Comparison of ENCODE assay signal across 11 cellular contexts in the genomic region with DNA sequence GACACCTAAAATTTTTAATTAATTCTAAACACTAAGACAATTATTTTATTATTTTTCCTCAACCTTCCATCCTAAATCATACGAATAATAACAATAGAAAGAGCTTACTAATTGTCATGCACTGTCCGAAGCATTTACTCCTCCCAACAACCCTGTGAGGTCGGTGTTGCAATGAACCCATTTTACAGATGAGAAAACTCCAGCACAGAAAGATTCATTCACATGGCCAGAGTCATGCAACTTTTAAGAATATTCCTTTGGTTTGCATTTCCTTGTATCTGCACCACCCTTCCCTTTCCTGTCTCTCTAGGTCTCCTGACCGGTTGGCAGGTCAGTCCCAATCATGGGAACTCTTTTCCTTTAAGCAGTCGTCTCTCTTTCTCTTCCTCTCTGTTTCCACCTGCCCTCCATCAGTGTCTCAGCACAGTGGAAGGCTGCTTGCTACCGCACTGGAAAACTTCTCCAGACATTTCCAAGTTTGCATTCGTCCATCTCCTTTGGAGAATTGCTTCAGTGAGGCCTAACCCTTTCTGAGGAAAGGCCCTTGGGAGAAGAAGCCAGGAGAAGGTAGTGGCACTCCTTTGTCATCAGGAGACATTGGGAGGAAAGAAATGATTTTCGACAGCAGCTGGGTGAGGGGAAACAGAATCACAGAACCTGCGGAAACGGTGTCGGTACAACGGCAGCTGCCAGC. TPM values are rescaled to one million over a fixed set of nuclear protein-coding genes. Genes with fewer than 3 reads are reported as not detected.
DNase-seq lines count a peak whose midpoint lies in the region; ATAC-seq, FAIRE-seq and TF ChIP-seq lines count a peak whose summit lies in the region.
"Had no signal": no experiment of that assay in that cellular context is flagged by ENCODE, and none has a peak within 500 bp of the region (broad histone marks: within the 10 kb centered on the region; RNA-seq: fewer than 3 reads in every experiment).

No MANE protein-coding gene starts in this region.

- H3K4me1 ChIP-seq in breast epithelium (no peaks in the 10 kb centered on the region), mammary epithelial cell (ENCODE audit: insufficient read depth, low read length) (peaks cover 7% of the 10 kb centered on the region), astrocyte (ENCODE audit: insufficient read depth, low read length) (peaks cover 22% of the 10 kb centered on the region), mucosa of stomach (ENCODE audit: control insufficient read depth, insufficient read depth, low read length) (peaks cover 18% of the 10 kb centered on the region), upper lobe of right lung (peaks cover 6% of the 10 kb centered on the region)

- TF ChIP-seq CTCF in breast epithelium (IDR thresholded peaks at IDR 0.05) (no peak), mammary epithelial cell (conservative IDR thresholded peaks at IDR 0.05 in 1 of 2, IDR thresholded peaks at IDR 0.05 in 1 of 2; ENCODE audit: extremely low read depth in 1 of 2, insufficient read depth in 1 of 2, low read depth in 1 of 2, low read length in 2 of 2) (no peak), astrocyte (IDR thresholded peaks at IDR 0.05; ENCODE audit: insufficient read depth, low read depth, low read length) (no peak), upper lobe of right lung (IDR thresholded peaks at IDR 0.05) (no peak), nephron progenitor cell (IDR thresholded peaks at IDR 0.05) (no peak)

- peak overlapping the region; percentile 92 to 96 for H3K27ac ChIP-seq in breast epithelium
- H3K27ac ChIP-seq in mammary epithelial cell (ENCODE audit: insufficient read depth, low read depth, low read length) = no peak overlapping the region
- H3K27ac ChIP-seq in astrocyte (ENCODE audit: low read depth, low read length) = no peak overlapping the region
- peak overlapping the region; percentile 97 for H3K27ac ChIP-seq in upper lobe of right lung

- H3K27me3 ChIP-seq in breast epithelium (peaks cover 6 to 25% of the 10 kb centered on the region in 2 donors), mammary epithelial cell (ENCODE audit: insufficient read depth, low read length) (no peaks in the 10 kb centered on the region), astrocyte (ENCODE audit: insufficient read depth, low read length) (no peaks in the 10 kb centered on the region), mucosa of stomach (ENCODE audit: control insufficient read depth, insufficient read depth, low read length) (no peaks in the 10 kb centered on the region), upper lobe of right lung (no peaks in the 10 kb centered on the region)
- H3K27me3 ChIP-seq: MG63 had no signal

- H4K20me1 ChIP-seq in mammary epithelial cell (ENCODE audit: insufficient read depth, low read length) (no peaks in the 10 kb centered on the region), astrocyte (ENCODE audit: insufficient read depth, low read length) (peaks cover 13% of the 10 kb centered on the region)

- no TSS peak for BruUV-seq in mammary epithelial cell (replicated peaks; lab: Mats Ljungman, UMichigan)

- H3K4me1 Mint-ChIP-seq in astrocyte (ENCODE audit: low read depth, unreplicated experiment) = peaks cover 5% of the 10 kb centered on the region
- peaks cover 43% of the 10 kb centered on the region for H3K4me1 Mint-ChIP-seq in nephron progenitor cell

- H3K9me3 ChIP-seq in breast epithelium (peaks cover 0 to 5% of the 10 kb centered on the region in 2 donors), mammary epithelial cell (replicated peaks; ENCODE audit: insufficient read depth, low read length) (no peaks in the 10 kb centered on the region), astrocyte (ENCODE audit: insufficient read depth, low read depth, low read length) (no peaks in the 10 kb centered on the region), mucosa of stomach (ENCODE audit: control insufficient read depth, low read length) (no peaks in the 10 kb centered on the region), upper lobe of right lung (no peaks in the 10 kb centered on the region)
- H3K9me3 ChIP-seq: MG63 had no signal

- no peak for ATAC-seq in upper lobe of right lung
- ATAC-seq: PC-3 had no signal

- intact Hi-C loops in breast epithelium (cut with DNase I; ENCODE audit: low total_unique reads) (loop anchor here (10.0 kb wide), 1 partner anchor 522 kb away; no protein-coding TSS in a partner anchor), mammary epithelial cell (cut with micrococcal nuclease) (loop anchor here (10.0 kb wide), 1 partner anchor 132 kb away; no protein-coding TSS in a partner anchor), upper lobe of right lung (cut with DNase I) (no loop called here)

- H3K27me3 Mint-ChIP-seq in astrocyte (ENCODE audit: low read depth, unreplicated experiment) (no peaks in the 10 kb centered on the region), nephron progenitor cell (ENCODE audit: low read depth, poor library complexity) (peaks cover 5% of the 10 kb centered on the region)

- TF ChIP-seq POLR2A in breast epithelium (IDR thresholded peaks at IDR 0.05) = no peak

- 90% methylated on average over 8 of the region's 12 CpGs for WGBS in mammary epithelial cell (ENCODE audit: low coverage, missing lambda C conversion rate)

- H3K36me3 ChIP-seq in breast epithelium (no peaks in the 10 kb centered on the region), mammary epithelial cell (ENCODE audit: insufficient read depth, low read length) (no peaks in the 10 kb centered on the region), astrocyte (ENCODE audit: insufficient read depth, low read length) (peaks cover 4% of the 10 kb centered on the region), mucosa of stomach (ENCODE audit: control insufficient read depth, insufficient read depth, low read length) (peaks cover 9% of the 10 kb centered on the region), upper lobe of right lung (peaks cover 5% of the 10 kb centered on the region)

- H3K9ac ChIP-seq in mammary epithelial cell (ENCODE audit: insufficient read depth, low read length) = no peak overlapping the region
- no peak overlapping the region for H3K9ac ChIP-seq in astrocyte (ENCODE audit: low read length)
- H3K9ac ChIP-seq in mucosa of stomach (ENCODE audit: low read length) = peak overlapping the region; percentile 100

- H3K27ac Mint-ChIP-seq in astrocyte (ENCODE audit: unreplicated experiment) (no peak overlapping the region), nephron progenitor cell (no peak overlapping the region)

- DNase-seq in breast epithelium (ENCODE audit: low spot score in 2 of 2) (no peak), mammary epithelial cell (no peak), astrocyte (ENCODE audit: low read depth) (no peak), upper lobe of right lung (no peak), nephron progenitor cell (no peak), DMS79 treated with DMSO at 0.1 percent for 48 hours (lab: John Stamatoyannopoulos, UW) (no peak)
- DNase-seq in activated effector memory CD4-positive, alpha-beta T cell treated with Interleukin-2 at 50 U/mL for 16 hours = no peak
- DNase-seq: kidney glomerular epithelial cell, MG63, PC-3 had no signal

- H3K4me3 ChIP-seq in breast epithelium = peak overlapping the region; percentile 67 to 78 (median 72)
- H3K4me3 ChIP-seq in mammary epithelial cell (replicated peaks in 1 of 3; ENCODE audit: insufficient read depth in 1 of 3, low read depth in 2 of 3, low read length in 3 of 3) = no peak overlapping the region
- H3K4me3 ChIP-seq in astrocyte (ENCODE audit: insufficient read depth, low read depth, low read length) = no peak overlapping the region
- H3K4me3 ChIP-seq in mucosa of stomach (ENCODE audit: low read length) = peak overlapping the region; percentile 56
- H3K4me3 ChIP-seq in upper lobe of right lung = peak overlapping the region; percentile 70
- H3K4me3 ChIP-seq: MG63 had no signal

- dilution Hi-C loops in mammary epithelial cell (cut with HindIII; ENCODE audit: low sequenced_read_pairs) = no loop called here

- no peak overlapping the region for H2AFZ ChIP-seq in mammary epithelial cell (ENCODE audit: low read depth, low read length)
- no peak overlapping the region for H2AFZ ChIP-seq in astrocyte (ENCODE audit: low read depth, low read length)

- H3K79me2 ChIP-seq in mammary epithelial cell (ENCODE audit: insufficient read depth, low read length) (peaks cover 14% of the 10 kb centered on the region), astrocyte (ENCODE audit: insufficient read depth, low read length) (peaks cover 43% of the 10 kb centered on the region)

- peak; percentile 26 for FAIRE-seq in astrocyte (lab: Jason Lieb, UNC)

- CTCF ChIA-PET in mammary epithelial cell (lab: Charles Lee; ENCODE audit: low non-redundant PET) = no interaction called here

- no peak overlapping the region for H3K4me3 Mint-ChIP-seq in astrocyte (ENCODE audit: unreplicated experiment)
- no peak overlapping the region for H3K4me3 Mint-ChIP-seq in nephron progenitor cell

- in situ Hi-C loops in mammary epithelial cell (cut with MboI; ENCODE audit: low sequenced_read_pairs in 2 of 2) = no loop called here

- H3K9me3 Mint-ChIP-seq in astrocyte (ENCODE audit: unreplicated experiment) (no peaks in the 10 kb centered on the region), nephron progenitor cell (peaks cover 59% of the 10 kb centered on the region)

- H3K36me3 Mint-ChIP-seq in astrocyte (ENCODE audit: low read depth, unreplicated experiment) (peaks cover 11% of the 10 kb centered on the region), nephron progenitor cell (ENCODE audit: low read depth) (peaks cover 19% of the 10 kb centered on the region)

- no peak overlapping the region for H3K4me2 ChIP-seq in mammary epithelial cell (ENCODE audit: insufficient read depth, low read depth, low read length)
- no peak overlapping the region for H3K4me2 ChIP-seq in astrocyte (ENCODE audit: low read length)

RNA-seq across cellular contexts. Expression of gene TMSB4X, which starts 1.9 kb away (rescaled TPM):
- total RNA-seq in breast epithelium (1,000 to 10,000 TPM; 1,496 to 5,389 (median 3,453) TPM), mammary epithelial cell (1,000 to 10,000 TPM; 1,481 to 1,998 TPM), astrocyte (3,722 and 4,388 TPM in 2 replicates), upper lobe of right lung (4,663 TPM)
- polyA plus RNA-seq in mammary epithelial cell = 2,487 TPM
- polyA minus RNA-seq in mammary epithelial cell = 1,100 TPM

Comparison
In these comparisons a context has a peak if more than half of its experiments do, and no peak if none do; other contexts are left out.
1. H3K27ac ChIP-seq: peak in breast epithelium (2 of 2) and upper lobe of right lung (single experiment); none in mammary epithelial cell (single experiment) and astrocyte (single experiment).
2. H3K4me3 ChIP-seq: peak in breast epithelium (3 of 3), mucosa of stomach (single experiment) and upper lobe of right lung (single experiment); none in mammary epithelial cell (0 of 3) and astrocyte (single experiment).